Comparison of ENCODE assay signal across 17 cellular contexts in the genomic region with DNA sequence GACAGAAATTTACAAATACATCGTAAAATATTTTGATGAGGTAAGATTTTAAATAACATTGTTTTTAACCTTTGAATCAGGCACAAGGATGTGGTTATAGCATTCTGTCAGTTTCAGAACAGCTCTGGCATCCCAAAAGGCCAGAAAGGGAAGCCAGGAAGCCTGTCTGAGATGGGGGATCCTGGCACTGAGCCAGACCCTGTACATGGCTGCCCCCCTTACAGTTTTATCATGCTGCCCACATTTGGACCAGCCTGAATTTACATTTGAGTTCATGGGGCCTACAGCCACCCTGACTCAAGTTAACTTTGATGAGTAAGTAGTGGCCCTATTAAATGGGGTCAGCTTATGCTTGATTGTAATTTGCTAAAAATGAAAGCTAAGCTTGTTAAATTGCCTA.
A peak's percentile ranks its signal among the peaks of the same experiment; 100 is the strongest.
DNase-seq lines count a peak whose midpoint lies in the region; ATAC-seq, FAIRE-seq and TF ChIP-seq lines count a peak whose summit lies in the region.
"Had no signal": no experiment of that assay in that cellular context is flagged by ENCODE, and none has a peak within 500 bp of the region (broad histone marks: within the 10 kb centered on the region; RNA-seq: fewer than 3 reads in every experiment).

No MANE protein-coding gene starts in this region.

- DNase-seq in GM23338 (ENCODE audit: low spot score) (no peak), H1 (ENCODE audit: low read depth in 1 of 2, low spot score in 2 of 2) (no peak), smooth muscle cell (lab: John Stamatoyannopoulos, UW; ENCODE audit: unreplicated experiment) (no peak), NCI-H187 (lab: John Stamatoyannopoulos, UW) (no peak)
- no peak for DNase-seq in stimulated activated CD4-positive, alpha-beta T cell treated with anti-CD3 and anti-CD28 coated beads, Interleukin-12 subunit alpha, Interleukin-12 subunit beta, amount 100 ng/mL, for 4 hours
- DNase-seq in stimulated activated naive B cell treated with anti-CD40 and anti-IgM and Interleukin-4, amounts not matched to agents 10 μg/mL and 1 μg/mL and 100 μg/mL, for 72 hours = no peak
- DNase-seq: DMS79, MV-4-11, NCI-H1694 treated with DMSO at 0.1 percent for 48 hours, NCI-H226, NCI-H524 treated with DMSO at 0.1 percent for 48 hours, SHP77 had no signal

- H3K4me2 ChIP-seq in GM23338 (peak overlapping the region; percentile 17; the same call in 1 of the 2 replicates), H1 (ENCODE audit: insufficient read depth in 1 of 2, low read depth in 2 of 2, low read length in 2 of 2) (peak overlapping the region; percentile 45 to 59; a peak in 3 of 4 replicates), smooth muscle cell (peak overlapping the region; percentile 1)
- H3K4me2 ChIP-seq: BLaER1 treated with 17β-estradiol and CSF1 and Interleukin-3, amounts not matched to agents 10 nM and 100 nM; KMS-11 had no signal

- H3K36me3 Mint-ChIP-seq in GM23338 (ENCODE audit: low read depth) = peaks cover 33% of the 10 kb centered on the region
- H3K36me3 Mint-ChIP-seq in stimulated activated naive B cell treated with anti-CD40 and anti-IgM and Interleukin-4, amounts not matched to agents 10 μg/mL and 1 μg/mL and 100 μg/mL, for 72 hours = peaks cover 46 to 61% of the 10 kb centered on the region in 2 donors

- H3K18ac ChIP-seq in H1 (ENCODE audit: extremely low read depth, low read length) = no peak overlapping the region; the same call in 1 of the 2 replicates

- H3F3A ChIP-seq in GM23338 (replicated peaks; ENCODE audit: low read depth) (peaks cover 4% of the 10 kb centered on the region; the same call in 1 of the 2 replicates), smooth muscle cell (ENCODE audit: low read depth) (no peaks in the 10 kb centered on the region)

- CTCF ChIA-PET in H1 (lab: Charles Lee; ENCODE audit: partially characterized antibody) = interaction anchor here (0.8 to 2.7 kb wide), 12 partner anchors 9 to 231 kb away, joined by 3 to 10 read pairs (median 3); no protein-coding TSS in a partner anchor

- no peaks in the 10 kb centered on the region for H3K9me2 ChIP-seq in GM23338 (ENCODE audit: insufficient read depth)

- H3K9me3 ChIP-seq in HUES48 (ENCODE audit: control insufficient read depth, insufficient read depth, low read length) = no peaks in the 10 kb centered on the region
- no peaks in the 10 kb centered on the region for H3K9me3 ChIP-seq in H1 (ENCODE audit: insufficient read depth in 2 of 2, low read depth in 1 of 2, low read length in 1 of 2)
- H3K9me3 ChIP-seq in smooth muscle cell (replicated peaks; ENCODE audit: low read depth) = no peaks in the 10 kb centered on the region

- no peaks in the 10 kb centered on the region for H3K79me1 ChIP-seq in H1 (ENCODE audit: low read depth, low read length)

- H3K4me1 ChIP-seq in GM23338 (ENCODE audit: insufficient read depth) (peaks cover 33% of the 10 kb centered on the region), HUES48 (ENCODE audit: control insufficient read depth, insufficient read depth, low read length) (peaks cover 39% of the 10 kb centered on the region), H1 (replicated peaks in 1 of 4; ENCODE audit: control insufficient read depth in 3 of 4, insufficient read depth in 4 of 4, low read length in 3 of 4) (peaks cover 8 to 19% (median 16%) of the 10 kb centered on the region in 4 experiments; a peak in 6 of 7 replicates), smooth muscle cell (ENCODE audit: low read depth) (peaks cover 10% of the 10 kb centered on the region)

- no peak overlapping the region for H3K23ac ChIP-seq in H1 (ENCODE audit: insufficient read length)

- no peak overlapping the region for H2AK5ac ChIP-seq in H1 (ENCODE audit: low read depth, low read length)

- peaks cover 3% of the 10 kb centered on the region; the same call in 1 of the 2 replicates for H3K36me3 ChIP-seq in GM23338 (ENCODE audit: insufficient read depth)
- peaks cover 30% of the 10 kb centered on the region for H3K36me3 ChIP-seq in HUES48 (ENCODE audit: control insufficient read depth, insufficient read depth, low read length)
- peaks cover 2 to 13% (median 7%) of the 10 kb centered on the region in 4 experiments; a peak in 4 of 8 replicates for H3K36me3 ChIP-seq in H1 (ENCODE audit: control insufficient read depth in 2 of 4, insufficient read depth in 4 of 4, low read length in 3 of 4)
- H3K36me3 ChIP-seq in smooth muscle cell (ENCODE audit: low read depth) = peaks cover 6% of the 10 kb centered on the region

- ATAC-seq in GM23338 = peak; percentile 31
- no peak for ATAC-seq in stimulated activated naive B cell treated with anti-CD40 and anti-IgM and Interleukin-4, amounts not matched to agents 10 μg/mL and 1 μg/mL and 100 μg/mL, for 72 hours (replicated peaks)
- ATAC-seq: HepG2 had no signal

- H3K14ac ChIP-seq in H1 (ENCODE audit: insufficient read length) = no peak overlapping the region

- H2BK20ac ChIP-seq in H1 (ENCODE audit: low read length) = no peak overlapping the region

- no peak overlapping the region for H2BK15ac ChIP-seq in H1 (ENCODE audit: low read length)

- H4K5ac ChIP-seq in H1 (ENCODE audit: insufficient read length, low read depth, low read length) = peak overlapping the region; percentile 39

- H3K27ac ChIP-seq in GM23338 (ENCODE audit: low read depth) (peak overlapping the region; percentile 95), HUES48 (ENCODE audit: low read depth, low read length) (peak overlapping the region; percentile 89), H1 (ENCODE audit: low read depth, low read length) (peak overlapping the region; percentile 17; the same call in 1 of the 2 replicates), smooth muscle cell (ENCODE audit: low read depth) (no peak overlapping the region)
- H3K27ac ChIP-seq: BLaER1 treated with 17β-estradiol and CSF1 and Interleukin-3, amounts not matched to agents 10 nM and 100 nM; KMS-11; SK-N-MC had no signal

- no peaks in the 10 kb centered on the region for H3K9me3 Mint-ChIP-seq in GM23338
- peaks cover 0 to 2% of the 10 kb centered on the region in 2 donors for H3K9me3 Mint-ChIP-seq in stimulated activated naive B cell treated with anti-CD40 and anti-IgM and Interleukin-4, amounts not matched to agents 10 μg/mL and 1 μg/mL and 100 μg/mL, for 72 hours

- peaks cover 43% of the 10 kb centered on the region for H3K4me1 Mint-ChIP-seq in GM23338
- peaks cover 36 to 49% of the 10 kb centered on the region in 2 donors for H3K4me1 Mint-ChIP-seq in stimulated activated naive B cell treated with anti-CD40 and anti-IgM and Interleukin-4, amounts not matched to agents 10 μg/mL and 1 μg/mL and 100 μg/mL, for 72 hours

- peak overlapping the region; percentile 30; the same call in 1 of the 2 replicates for H2BK12ac ChIP-seq in H1 (ENCODE audit: low read depth, low read length)

- H3K4me3 Mint-ChIP-seq in GM23338 = no peak overlapping the region
- H3K4me3 Mint-ChIP-seq in stimulated activated naive B cell treated with anti-CD40 and anti-IgM and Interleukin-4, amounts not matched to agents 10 μg/mL and 1 μg/mL and 100 μg/mL, for 72 hours = no peak overlapping the region

- H4K20me1 ChIP-seq in GM23338 (replicated peaks; ENCODE audit: insufficient read depth) (no peaks in the 10 kb centered on the region), H1 (replicated peaks in 1 of 2; ENCODE audit: control insufficient read depth in 1 of 2, insufficient read depth in 2 of 2, low read length in 2 of 2) (no peaks in the 10 kb centered on the region), smooth muscle cell (ENCODE audit: low read depth) (no peaks in the 10 kb centered on the region)
- H4K20me1 ChIP-seq: BLaER1 treated with 17β-estradiol and CSF1 and Interleukin-3, amounts not matched to agents 10 nM and 100 nM had no signal

- WGBS in H1 (ENCODE audit: extremely low coverage in 1 of 2, insufficient coverage in 1 of 2, insufficient read length in 1 of 2, insufficient replicate concordance in 2 of 2, low coverage in 1 of 2, low lambda C conversion rate in 2 of 2, missing lambda C conversion rate in 1 of 2), 2 experiments = 73% methylated on average over 1 of the region's 1 CpG; no CpG with 5 or more reads in 1 of the 2 experiments
- WGBS in smooth muscle cell (ENCODE audit: low lambda C conversion rate) = 97% methylated on average over 1 of the region's 1 CpG

- TF ChIP-seq CTCF in GM23338 (conservative IDR thresholded peaks at IDR 0.05; ENCODE audit: low read depth in 2 of 2) (no peak), H1 (IDR thresholded peaks at IDR 0.05; ENCODE audit: control extremely low read depth in 1 of 3, insufficient read depth in 1 of 3, low read depth in 1 of 3, low read length in 3 of 3) (no peak), smooth muscle cell (IDR thresholded peaks at IDR 0.05; ENCODE audit: borderline replicate concordance, insufficient read depth, poor library complexity, severe bottlenecking) (no peak)

- no peak for TF ChIP-seq EP300 in H1 (IDR thresholded peaks at IDR 0.05; ENCODE audit: borderline replicate concordance in 1 of 2, low read depth in 2 of 2, low read length in 2 of 2)

- H3K79me2 ChIP-seq in GM23338 (replicated peaks; ENCODE audit: insufficient read depth) (no peaks in the 10 kb centered on the region), H1 (ENCODE audit: control insufficient read depth in 1 of 2, insufficient read depth in 2 of 2, low read length in 2 of 2) (no peaks in the 10 kb centered on the region), smooth muscle cell (ENCODE audit: low read depth) (no peaks in the 10 kb centered on the region)

- H3K4me3 ChIP-seq in GM23338 = no peak overlapping the region
- H3K4me3 ChIP-seq in HUES48 (ENCODE audit: low read depth, low read length) = no peak overlapping the region
- H3K4me3 ChIP-seq in H1 (ENCODE audit: extremely low read depth in 1 of 4, insufficient read depth in 2 of 4, low read depth in 3 of 4, low read length in 4 of 4) = 0 out of 8 replicates have a peak overlapping the region, but pooled peaks of 1 of the 4 experiments have one; percentile 1
- H3K4me3 ChIP-seq in smooth muscle cell = no peak overlapping the region
- H3K4me3 ChIP-seq: BLaER1 treated with 17β-estradiol and CSF1 and Interleukin-3, amounts not matched to agents 10 nM and 100 nM; SK-N-MC had no signal

- no peak overlapping the region; the same call in 1 of the 2 replicates for H3K27ac Mint-ChIP-seq in GM23338
- no peak overlapping the region for H3K27ac Mint-ChIP-seq in stimulated activated naive B cell treated with anti-CD40 and anti-IgM and Interleukin-4, amounts not matched to agents 10 μg/mL and 1 μg/mL and 100 μg/mL, for 72 hours

- H3K23me2 ChIP-seq in H1 (ENCODE audit: low read depth, low read length) = 0 out of 2 replicates have a peak, but pooled peaks cover 2% of the 10 kb centered on the region

- FAIRE-seq in H1 (lab: Jason Lieb, UNC) = no peak
- FAIRE-seq: HepG2 had no signal

- H4K8ac ChIP-seq in H1 (ENCODE audit: extremely low read depth, insufficient read depth, low read length) = no peak overlapping the region; the same call in 1 of the 2 replicates

- no peak for TF ChIP-seq POLR2A in H1 (IDR thresholded peaks at IDR 0.05; ENCODE audit: control extremely low read depth in 1 of 2, low read depth in 2 of 2, low read length in 2 of 2)

- H2AFZ ChIP-seq in GM23338 = no peak overlapping the region
- no peak overlapping the region for H2AFZ ChIP-seq in H1 (ENCODE audit: low read length)
- no peak overlapping the region for H2AFZ ChIP-seq in smooth muscle cell (ENCODE audit: low read depth)

- POLR2A ChIA-PET in H1 (lab: Charles Lee; ENCODE audit: partially characterized antibody) = interaction anchor here (0.6 to 1.5 kb wide), 5 partner anchors 9 to 44 kb away, joined by 3 to 5 read pairs (median 4); no protein-coding TSS in a partner anchor

- TF ChIP-seq RAD21 in H1 (IDR thresholded peaks at IDR 0.05 in 1 of 2, conservative IDR thresholded peaks at IDR 0.05 in 1 of 2; ENCODE audit: low read depth in 2 of 2, low read length in 2 of 2) = no peak

- H4K91ac ChIP-seq in H1 (replicated peaks; ENCODE audit: insufficient read length, low read length) = peak overlapping the region; percentile 79

- H3K9ac ChIP-seq in HUES48 (ENCODE audit: low read depth, low read length) (no peak overlapping the region), H1 (replicated peaks in 1 of 4; ENCODE audit: extremely low read depth in 1 of 4, low read depth in 3 of 4, low read length in 3 of 4) (no peak overlapping the region), smooth muscle cell (ENCODE audit: low read depth) (no peak overlapping the region)
- H3K9ac ChIP-seq: BLaER1 treated with 17β-estradiol and CSF1 and Interleukin-3, amounts not matched to agents 10 nM and 100 nM; KMS-11 had no signal

- H2BK5ac ChIP-seq in H1 (ENCODE audit: low read depth, low read length) = peak overlapping the region; percentile 46; the same call in 1 of the 2 replicates

- H2BK120ac ChIP-seq in H1 (replicated peaks; ENCODE audit: low read depth, low read length) = no peak overlapping the region

- H3K4ac ChIP-seq in H1 (replicated peaks; ENCODE audit: insufficient read length, low read depth, low read length) = peak overlapping the region; percentile 85

- H3K27me3 ChIP-seq in GM23338 (ENCODE audit: insufficient read depth) (no peaks in the 10 kb centered on the region), HUES48 (ENCODE audit: control insufficient read depth, insufficient read depth, low read length) (no peaks in the 10 kb centered on the region), H1 (replicated peaks in 1 of 4; ENCODE audit: control insufficient read depth in 3 of 4, extremely low read depth in 1 of 4, insufficient read depth in 3 of 4, low read length in 3 of 4) (no peaks in the 10 kb centered on the region), smooth muscle cell (ENCODE audit: low read depth) (no peaks in the 10 kb centered on the region)
- H3K27me3 ChIP-seq: BLaER1 treated with 17β-estradiol and CSF1 and Interleukin-3, amounts not matched to agents 10 nM and 100 nM had no signal

- H3K56ac ChIP-seq in H1 (replicated peaks; ENCODE audit: insufficient read length, low read depth, low read length) = peak overlapping the region; percentile 33

- no peaks in the 10 kb centered on the region for H3K27me3 Mint-ChIP-seq in GM23338 (ENCODE audit: insufficient read depth, low read depth, poor library complexity)
- H3K27me3 Mint-ChIP-seq in stimulated activated naive B cell treated with anti-CD40 and anti-IgM and Interleukin-4, amounts not matched to agents 10 μg/mL and 1 μg/mL and 100 μg/mL, for 72 hours = no peaks in the 10 kb centered on the region

Comparison
In these comparisons a context has a peak if more than half of its experiments do, and no peak if none do; other contexts are left out.
1. H3K4me2 ChIP-seq: peak in every context shown above with its lines; median percentile 52 in H1; 17 in GM23338; 1 in smooth muscle cell.